ENCODE assay signal across 25 cellular contexts in genomic region chr6:126069457-126069856, GRCh38.
DNase-seq lines count a peak whose midpoint lies in the region; ATAC-seq and TF ChIP-seq lines count a peak whose summit lies in the region.
"Had no signal": no experiment of that assay in that cellular context is flagged by ENCODE, and none has a peak within 500 bp of the region (broad histone marks: within the 10 kb centered on the region; RNA-seq: fewer than 3 reads in every experiment).

No MANE protein-coding gene starts in this region.

- H3K36me3 ChIP-seq in right atrium auricular region (no peaks in the 10 kb centered on the region), uterus (no peaks in the 10 kb centered on the region), OCI-LY7 (ENCODE audit: insufficient read depth, low read length) (no peaks in the 10 kb centered on the region)
- H3K36me3 ChIP-seq: BLaER1 had no signal

- TF ChIP-seq CTCF in right atrium auricular region (IDR thresholded peaks at IDR 0.05): no peak
- no peak for TF ChIP-seq CTCF in fibroblast of pulmonary artery (IDR thresholded peaks at IDR 0.05; ENCODE audit: low read length, missing control alignments)
- no peak for TF ChIP-seq CTCF in nephron progenitor cell (IDR thresholded peaks at IDR 0.05)
- no peak for TF ChIP-seq CTCF in uterus (IDR thresholded peaks at IDR 0.05)
- no peak for TF ChIP-seq CTCF in MCF 10A (IDR thresholded peaks at IDR 0.05; ENCODE audit: unreplicated experiment)
- TF ChIP-seq CTCF in OCI-LY7 (conservative IDR thresholded peaks at IDR 0.05; ENCODE audit: low read length): no peak

- intact Hi-C loops in left cardiac atrium (cut with DNase I) (no loop called here), uterus (cut with DNase I; ENCODE audit: low total_unique reads) (no loop called here), MCF 10A (cut with micrococcal nuclease) (no loop called here), OCI-LY7 (cut with micrococcal nuclease; ENCODE audit: unreplicated experiment) (no loop called here)

- H3K27me3 Mint-ChIP-seq in nephron progenitor cell (ENCODE audit: low read depth, poor library complexity) (no peaks in the 10 kb centered on the region), MCF 10A (ENCODE audit: insufficient read depth, unreplicated experiment) (no peaks in the 10 kb centered on the region)
- H3K27me3 Mint-ChIP-seq: CD4-positive, alpha-beta T cell had no signal

- H3K4me3 ChIP-seq in right atrium auricular region (no peak overlapping the region), fibroblast of pulmonary artery (replicated peaks; ENCODE audit: low read depth, low read length) (no peak overlapping the region), uterus (no peak overlapping the region), OCI-LY7 (ENCODE audit: low read depth, low read length, poor library complexity, severe bottlenecking) (no peak overlapping the region)
- H3K4me3 ChIP-seq: BLaER1, GM23338, SK-N-MC had no signal

- DNase-seq in left cardiac atrium (peak; percentile 51), right atrium auricular region (ENCODE audit: low spot score) (no peak), fibroblast of pulmonary artery (ENCODE audit: low read depth) (peak; percentile 26), nephron progenitor cell (no peak), uterus (peak; percentile 42 to 51), MCF 10A (ENCODE audit: unreplicated experiment) (no peak), OCI-LY7 (ENCODE audit: low spot score) (no peak)
- DNase-seq: 8988T; ACHN; CD4-positive, alpha-beta T cell; H9; IMR-90; NCI-H1048; NCI-H1417; NCI-H1694 treated with DMSO at 0.1 percent for 48 hours; NCI-H2081; NCI-H2227 treated with DMSO at 0.1 percent for 48 hours; NCI-H69; SIG-M5 had no signal

- no peak for TF ChIP-seq POLR2A in uterus (IDR thresholded peaks at IDR 0.05)

- H3K4me3 Mint-ChIP-seq in nephron progenitor cell (no peak overlapping the region), MCF 10A (ENCODE audit: unreplicated experiment) (no peak overlapping the region)
- H3K4me3 Mint-ChIP-seq: CD4-positive, alpha-beta T cell; GM23338; H9 had no signal

- no peaks in the 10 kb centered on the region for H3K9me2 ChIP-seq in OCI-LY7 (ENCODE audit: insufficient read depth, low read length)

- H3K79me2 ChIP-seq in OCI-LY7 (ENCODE audit: insufficient read depth, low read depth, low read length): no peaks in the 10 kb centered on the region

- POLR2A ChIA-PET in MCF 10A (lab: Yijun Ruan, JAX) (no interaction called here), OCI-LY7 (lab: Charles Lee) (interaction anchor here (0.7 kb wide), 1 partner anchor 355 kb away, joined by 3 read pairs; no protein-coding TSS in a partner anchor)

- no peaks in the 10 kb centered on the region for H3K9me3 ChIP-seq in right atrium auricular region
- H3K9me3 ChIP-seq in uterus: no peaks in the 10 kb centered on the region
- no peaks in the 10 kb centered on the region for H3K9me3 ChIP-seq in OCI-LY7 (ENCODE audit: low read length)
- H3K9me3 ChIP-seq: BLaER1 had no signal

- peak overlapping the region; percentile 59 for H3K27ac Mint-ChIP-seq in nephron progenitor cell
- no peak overlapping the region for H3K27ac Mint-ChIP-seq in MCF 10A (ENCODE audit: low read depth, unreplicated experiment)
- H3K27ac Mint-ChIP-seq: CD4-positive, alpha-beta T cell; GM23338 had no signal

- CTCF ChIA-PET in MCF 10A (lab: Yijun Ruan, JAX): no interaction called here
- CTCF ChIA-PET in OCI-LY7 (lab: Charles Lee; ENCODE audit: unreplicated experiment): no interaction called here

- ATAC-seq in left cardiac atrium (no peak), GM21619 (IDR thresholded peaks at IDR 0.05; ENCODE audit: unreplicated experiment) (no peak)
- ATAC-seq: GM23338, Panc1 had no signal

- no peaks in the 10 kb centered on the region for H4K20me1 ChIP-seq in OCI-LY7 (ENCODE audit: insufficient read depth, low read length)
- H4K20me1 ChIP-seq: BLaER1 had no signal

- H3K27ac ChIP-seq in right atrium auricular region (no peak overlapping the region), uterus (peak overlapping the region; percentile 77 to 88), OCI-LY7 (ENCODE audit: low read depth, low read length, poor library complexity, severe bottlenecking) (no peak overlapping the region)
- H3K27ac ChIP-seq: BLaER1, KMS-11, SK-N-MC had no signal

- H3K4me1 Mint-ChIP-seq in nephron progenitor cell (peaks cover 43% of the 10 kb centered on the region), MCF 10A (ENCODE audit: insufficient read depth, unreplicated experiment) (no peaks in the 10 kb centered on the region)
- H3K4me1 Mint-ChIP-seq: GM23338 had no signal

- no peak overlapping the region for H3K4me2 ChIP-seq in OCI-LY7 (ENCODE audit: low read length)
- H3K4me2 ChIP-seq: BLaER1, GM23338, KMS-11 had no signal

- H3K27me3 ChIP-seq in right atrium auricular region: no peaks in the 10 kb centered on the region
- no peaks in the 10 kb centered on the region for H3K27me3 ChIP-seq in uterus
- H3K27me3 ChIP-seq: BLaER1 had no signal

- H3K36me3 Mint-ChIP-seq in nephron progenitor cell (ENCODE audit: low read depth) (peaks cover 86% of the 10 kb centered on the region), MCF 10A (ENCODE audit: insufficient read depth, unreplicated experiment) (peaks cover 14% of the 10 kb centered on the region)

- BruUV-seq in MCF 10A (replicated peaks; lab: Mats Ljungman, UMichigan): no TSS peak
- no TSS peak for BruUV-seq in OCI-LY7 (replicated peaks; lab: Mats Ljungman, UMichigan)

- no peak overlapping the region for H2AFZ ChIP-seq in OCI-LY7 (ENCODE audit: low read length)
- H2AFZ ChIP-seq: GM23338 had no signal

- H3K9me3 Mint-ChIP-seq in nephron progenitor cell: peaks cover 31% of the 10 kb centered on the region
- H3K9me3 Mint-ChIP-seq in MCF 10A (ENCODE audit: unreplicated experiment): no peaks in the 10 kb centered on the region
- H3K9me3 Mint-ChIP-seq: GM23338, H9 had no signal

- H3K4me1 ChIP-seq in right atrium auricular region (no peaks in the 10 kb centered on the region), uterus (peaks cover 0 to 8% of the 10 kb centered on the region in 2 donors), OCI-LY7 (ENCODE audit: insufficient read depth, low read length, poor library complexity, severe bottlenecking) (no peaks in the 10 kb centered on the region)
- H3K4me1 ChIP-seq: BLaER1 had no signal

Comparison
In these comparisons a context has a peak if more than half of its experiments do, and no peak if none do; other contexts are left out.
1. DNase-seq: peak in left cardiac atrium (single experiment), fibroblast of pulmonary artery (single experiment) and uterus (2 of 2); none in right atrium auricular region (single experiment), nephron progenitor cell (single experiment), MCF 10A (single experiment) and OCI-LY7 (single experiment).
2. H3K27ac ChIP-seq: peak in uterus (2 of 2); none in right atrium auricular region (0 of 2) and OCI-LY7 (single experiment).